9 cellular contexts compared by ENCODE assay signal in genomic region chr17:8887834-8888703, GRCh38. TPM values are rescaled to one million over a fixed set of nuclear protein-coding genes. Genes with fewer than 3 reads are reported as not detected.
DNase-seq lines count a peak whose midpoint lies in the region; ATAC-seq, FAIRE-seq and TF ChIP-seq lines count a peak whose summit lies in the region.
"Had no signal": no experiment of that assay in that cellular context is flagged by ENCODE, and none has a peak within 500 bp of the region (broad histone marks: within the 10 kb centered on the region; RNA-seq: fewer than 3 reads in every experiment).

No MANE protein-coding gene starts in this region.

- H3K36me3 ChIP-seq in pancreas (no peaks in the 10 kb centered on the region), uterus (no peaks in the 10 kb centered on the region), sigmoid colon (no peaks in the 10 kb centered on the region)

- whole genome bisulfite sequencing in pancreas, 2 donors = 60 to 62% methylated on average over 39 of the region's 39 CpGs
- WGBS in sigmoid colon, 2 donors = 67 to 77% methylated on average over 39 of the region's 39 CpGs

- TF ChIP-seq POLR2A in uterus (IDR thresholded peaks at IDR 0.05) (no peak), sigmoid colon (IDR thresholded peaks at IDR 0.05) (no peak)

- FAIRE-seq in pancreas (lab: Jason Lieb, UNC) = no peak

- ATAC-seq in pancreas = peak in 3 of 4 donors; percentile 48 to 67 (median 48)

- no peak for TF ChIP-seq CTCF in pancreas (IDR thresholded peaks at IDR 0.05)
- TF ChIP-seq CTCF in uterus (IDR thresholded peaks at IDR 0.05) = no peak
- TF ChIP-seq CTCF in sigmoid colon (IDR thresholded peaks at IDR 0.05) = no peak

- TF ChIP-seq EP300 in sigmoid colon (IDR thresholded peaks at IDR 0.05) = no peak

- no peak overlapping the region for H3K27ac ChIP-seq in pancreas
- no peak overlapping the region for H3K27ac ChIP-seq in uterus
- H3K27ac ChIP-seq in sigmoid colon = no peak overlapping the region
- H3K27ac ChIP-seq: RWPE1 had no signal

- H3K9me3 ChIP-seq in pancreas (no peaks in the 10 kb centered on the region), uterus (no peaks in the 10 kb centered on the region), sigmoid colon (no peaks in the 10 kb centered on the region)

- in situ Hi-C loops in SK-MEL-5 (cut with HindIII; ENCODE audit: low pct_unique_long_range_greater_than_20kb, low sequenced_read_pairs) = no loop called here

- H3K4me3 ChIP-seq in pancreas = no peak overlapping the region
- H3K4me3 ChIP-seq in uterus = no peak overlapping the region
- no peak overlapping the region for H3K4me3 ChIP-seq in sigmoid colon

- H3K4me1 ChIP-seq in pancreas (no peaks in the 10 kb centered on the region), uterus (no peaks in the 10 kb centered on the region), sigmoid colon (no peaks in the 10 kb centered on the region)

- DNase-seq in GM03348 (ENCODE audit: low spot score) = peak; percentile 50
- DNase-seq in SK-MEL-5 (ENCODE audit: low read depth, low spot score) = peak; percentile 81
- DNase-seq in glomerular visceral epithelial cell (ENCODE audit: extremely low spot score) = peak; percentile 22
- no peak for DNase-seq in pancreas
- no peak for DNase-seq in NCI-H1092 (lab: John Stamatoyannopoulos, UW)
- no peak for DNase-seq in uterus
- no peak for DNase-seq in germinal center (ENCODE audit: low spot score)
- no peak for DNase-seq in sigmoid colon

- no peaks in the 10 kb centered on the region for H3K27me3 ChIP-seq in pancreas
- no peaks in the 10 kb centered on the region for H3K27me3 ChIP-seq in uterus
- peaks cover 0 to 2% (median 0%) of the 10 kb centered on the region in 3 donors for H3K27me3 ChIP-seq in sigmoid colon

- intact Hi-C loops in pancreas (cut with DNase I) (no loop called here), uterus (cut with DNase I; ENCODE audit: low total_unique reads) (no loop called here), sigmoid colon (cut with DNase I) (no loop called here)

RNA-seq across cellular contexts. Expression of gene PIK3R6, which starts 20.6 kb away (rescaled TPM):
- 0.05 TPM in 1 of 2 replicates, not detected in the other for total RNA-seq in SK-MEL-5 (2014; rRNA removed; shearing (Covaris generic))
- 0.04 and 0.16 TPM in 2 replicates for polyA plus RNA-seq in SK-MEL-5 (2015; cell fraction: cytosol; rRNA removed)
- polyA plus RNA-seq in SK-MEL-5 (2015; cell fraction: nucleus; rRNA removed) = not detected in 2 replicates
- total RNA-seq in pancreas = 1 to 10 TPM in 1 of 6 donors, under 1 TPM in 3, not detected in 2; 0.16 to 1.1 (median 0.39) TPM
- under 1 TPM; 0.16 to 0.23 TPM for polyA plus RNA-seq in pancreas
- 10 to 100 TPM in 1 of 4 donors, 1 to 10 TPM in 1, under 1 TPM in 1, not detected in 1; 0.34 to 24.6 (median 1.1) TPM for total RNA-seq in uterus
- total RNA-seq in sigmoid colon = 1 to 10 TPM in 1 of 4 donors, under 1 TPM in 1, not detected in 2; 0.54 to 1.1 TPM
- 1 to 10 TPM in 1 of 3 donors, under 1 TPM in 2; 0.69 to 1.2 (median 0.77) TPM for polyA plus RNA-seq in sigmoid colon

Comparison
In these comparisons a context has a peak if more than half of its experiments do, and no peak if none do; other contexts are left out.
1. DNase-seq: peak in GM03348 (single experiment), SK-MEL-5 (single experiment) and glomerular visceral epithelial cell (single experiment); none in pancreas (0 of 6), NCI-H1092 (single experiment), uterus (0 of 2), germinal center (single experiment) and sigmoid colon (single experiment).